2 cellular contexts compared by ENCODE assay signal in the genomic region with DNA sequence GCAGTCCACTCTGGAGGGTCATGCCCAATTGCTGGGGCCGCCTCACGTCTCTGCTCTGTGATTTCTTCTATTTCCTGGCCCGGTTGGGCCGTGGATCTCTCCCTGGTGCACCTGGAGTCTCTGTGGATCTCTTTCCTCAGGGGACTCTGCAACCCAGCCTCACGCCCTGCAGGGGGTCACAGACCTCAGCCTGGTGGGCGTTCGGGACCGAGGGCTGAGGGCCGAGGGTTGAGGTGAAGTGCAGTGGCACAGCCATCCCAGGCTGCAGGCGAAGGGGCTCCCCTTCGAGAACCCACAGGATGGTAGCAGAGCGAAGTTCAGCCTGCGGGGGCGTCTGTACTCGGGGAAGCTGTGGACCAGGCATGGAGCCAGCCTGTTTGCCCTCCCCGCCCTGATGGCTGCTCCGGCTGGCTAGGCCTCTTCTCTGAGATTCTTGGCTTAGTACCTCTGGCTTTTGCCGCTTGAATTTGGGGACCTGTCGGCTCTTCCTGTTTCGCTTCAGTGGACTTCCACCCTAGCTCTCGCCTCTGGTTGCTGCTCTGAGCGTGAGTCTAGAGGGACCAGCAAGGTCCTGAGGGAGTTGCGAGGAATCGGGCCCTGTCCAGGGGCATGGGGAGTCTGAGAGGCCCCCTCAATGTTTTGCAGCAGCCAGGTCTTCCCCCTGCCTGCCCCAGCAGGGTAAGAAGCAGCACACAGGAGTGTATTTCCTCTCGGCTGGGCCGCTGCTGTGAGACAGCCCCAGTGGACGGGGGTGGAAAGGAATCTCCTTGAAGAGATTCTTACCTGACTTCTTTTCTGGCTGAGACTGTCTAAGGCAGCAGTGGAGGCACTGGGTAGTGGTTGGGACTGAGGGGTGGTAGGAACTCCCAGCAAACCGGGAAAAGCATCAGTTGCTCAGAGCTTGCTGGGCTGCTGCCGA.
TF ChIP-seq lines count a peak whose summit lies in the region.

No MANE protein-coding gene starts in this region.

TF ChIP-seq in GM23338, 12 proteins besides CTCF, POLR2A, EP300 and RAD21:
- TF ChIP-seq JUNB (IDR thresholded peaks at IDR 0.05; ENCODE audit: unreplicated experiment) (no peak), NANOG (IDR thresholded peaks at IDR 0.05; ENCODE audit: borderline replicate concordance) (no peak), EZH2 (IDR thresholded peaks at IDR 0.05; ENCODE audit: low read depth, unreplicated experiment) (no peak), ZNF331 (CRISPR knock-in tag; IDR thresholded peaks at IDR 0.05; ENCODE audit: low read depth) (no peak), EZH2phosphoT487 (IDR thresholded peaks at IDR 0.05; ENCODE audit: unreplicated experiment) (no peak), CREB1 (CRISPR knock-in tag; IDR thresholded peaks at IDR 0.05; ENCODE audit: low read depth) (no peak), POLR2AphosphoS5 (IDR thresholded peaks at IDR 0.05; ENCODE audit: low read depth) (no peak)
- TF ChIP-seq, protein P1, sequence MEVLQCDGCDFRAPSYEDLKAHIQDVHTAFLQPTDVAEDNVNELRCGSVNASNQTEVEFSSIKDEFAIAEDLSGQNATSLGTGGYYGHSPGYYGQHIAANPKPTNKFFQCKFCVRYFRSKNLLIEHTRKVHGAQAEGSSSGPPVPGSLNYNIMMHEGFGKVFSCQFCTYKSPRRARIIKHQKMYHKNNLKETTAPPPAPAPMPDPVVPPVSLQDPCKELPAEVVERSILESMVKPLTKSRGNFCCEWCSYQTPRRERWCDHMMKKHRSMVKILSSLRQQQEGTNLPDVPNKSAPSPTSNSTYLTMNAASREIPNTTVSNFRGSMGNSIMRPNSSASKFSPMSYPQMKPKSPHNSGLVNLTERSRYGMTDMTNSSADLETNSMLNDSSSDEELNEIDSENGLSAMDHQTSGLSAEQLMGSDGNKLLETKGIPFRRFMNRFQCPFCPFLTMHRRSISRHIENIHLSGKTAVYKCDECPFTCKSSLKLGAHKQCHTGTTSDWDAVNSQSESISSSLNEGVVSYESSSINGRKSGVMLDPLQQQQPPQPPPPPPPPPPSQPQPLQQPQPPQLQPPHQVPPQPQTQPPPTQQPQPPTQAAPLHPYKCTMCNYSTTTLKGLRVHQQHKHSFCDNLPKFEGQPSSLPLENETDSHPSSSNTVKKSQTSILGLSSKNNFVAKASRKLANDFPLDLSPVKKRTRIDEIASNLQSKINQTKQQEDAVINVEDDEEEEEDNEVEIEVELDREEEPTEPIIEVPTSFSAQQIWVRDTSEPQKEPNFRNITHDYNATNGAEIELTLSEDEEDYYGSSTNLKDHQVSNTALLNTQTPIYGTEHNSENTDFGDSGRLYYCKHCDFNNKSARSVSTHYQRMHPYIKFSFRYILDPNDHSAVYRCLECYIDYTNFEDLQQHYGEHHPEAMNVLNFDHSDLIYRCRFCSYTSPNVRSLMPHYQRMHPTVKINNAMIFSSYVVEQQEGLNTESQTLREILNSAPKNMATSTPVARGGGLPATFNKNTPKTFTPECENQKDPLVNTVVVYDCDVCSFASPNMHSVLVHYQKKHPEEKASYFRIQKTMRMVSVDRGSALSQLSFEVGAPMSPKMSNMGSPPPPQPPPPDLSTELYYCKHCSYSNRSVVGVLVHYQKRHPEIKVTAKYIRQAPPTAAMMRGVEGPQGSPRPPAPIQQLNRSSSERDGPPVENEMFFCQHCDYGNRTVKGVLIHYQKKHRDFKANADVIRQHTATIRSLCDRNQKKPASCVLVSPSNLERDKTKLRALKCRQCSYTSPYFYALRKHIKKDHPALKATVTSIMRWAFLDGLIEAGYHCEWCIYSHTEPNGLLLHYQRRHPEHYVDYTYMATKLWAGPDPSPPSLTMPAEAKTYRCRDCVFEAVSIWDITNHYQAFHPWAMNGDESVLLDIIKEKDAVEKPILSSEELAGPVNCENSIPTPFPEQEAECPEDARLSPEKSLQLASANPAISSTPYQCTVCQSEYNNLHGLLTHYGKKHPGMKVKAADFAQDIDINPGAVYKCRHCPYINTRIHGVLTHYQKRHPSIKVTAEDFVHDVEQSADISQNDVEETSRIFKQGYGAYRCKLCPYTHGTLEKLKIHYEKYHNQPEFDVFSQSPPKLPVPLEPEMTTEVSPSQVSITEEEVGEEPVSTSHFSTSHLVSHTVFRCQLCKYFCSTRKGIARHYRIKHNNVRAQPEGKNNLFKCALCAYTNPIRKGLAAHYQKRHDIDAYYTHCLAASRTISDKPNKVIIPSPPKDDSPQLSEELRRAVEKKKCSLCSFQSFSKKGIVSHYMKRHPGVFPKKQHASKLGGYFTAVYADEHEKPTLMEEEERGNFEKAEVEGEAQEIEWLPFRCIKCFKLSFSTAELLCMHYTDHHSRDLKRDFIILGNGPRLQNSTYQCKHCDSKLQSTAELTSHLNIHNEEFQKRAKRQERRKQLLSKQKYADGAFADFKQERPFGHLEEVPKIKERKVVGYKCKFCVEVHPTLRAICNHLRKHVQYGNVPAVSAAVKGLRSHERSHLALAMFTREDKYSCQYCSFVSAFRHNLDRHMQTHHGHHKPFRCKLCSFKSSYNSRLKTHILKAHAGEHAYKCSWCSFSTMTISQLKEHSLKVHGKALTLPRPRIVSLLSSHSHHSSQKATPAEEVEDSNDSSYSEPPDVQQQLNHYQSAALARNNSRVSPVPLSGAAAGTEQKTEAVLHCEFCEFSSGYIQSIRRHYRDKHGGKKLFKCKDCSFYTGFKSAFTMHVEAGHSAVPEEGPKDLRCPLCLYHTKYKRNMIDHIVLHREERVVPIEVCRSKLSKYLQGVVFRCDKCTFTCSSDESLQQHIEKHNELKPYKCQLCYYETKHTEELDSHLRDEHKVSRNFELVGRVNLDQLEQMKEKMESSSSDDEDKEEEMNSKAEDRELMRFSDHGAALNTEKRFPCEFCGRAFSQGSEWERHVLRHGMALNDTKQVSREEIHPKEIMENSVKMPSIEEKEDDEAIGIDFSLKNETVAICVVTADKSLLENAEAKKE (CRISPR knock-in tag; IDR thresholded peaks at IDR 0.05), result no peak
- TF ChIP-seq, protein P2, sequence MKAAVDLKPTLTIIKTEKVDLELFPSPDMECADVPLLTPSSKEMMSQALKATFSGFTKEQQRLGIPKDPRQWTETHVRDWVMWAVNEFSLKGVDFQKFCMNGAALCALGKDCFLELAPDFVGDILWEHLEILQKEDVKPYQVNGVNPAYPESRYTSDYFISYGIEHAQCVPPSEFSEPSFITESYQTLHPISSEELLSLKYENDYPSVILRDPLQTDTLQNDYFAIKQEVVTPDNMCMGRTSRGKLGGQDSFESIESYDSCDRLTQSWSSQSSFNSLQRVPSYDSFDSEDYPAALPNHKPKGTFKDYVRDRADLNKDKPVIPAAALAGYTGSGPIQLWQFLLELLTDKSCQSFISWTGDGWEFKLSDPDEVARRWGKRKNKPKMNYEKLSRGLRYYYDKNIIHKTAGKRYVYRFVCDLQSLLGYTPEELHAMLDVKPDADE (IDR thresholded peaks at IDR 0.05), result no peak

TF ChIP-seq in WTC11, 78 proteins besides CTCF, POLR2A, EP300 and RAD21:
- TF ChIP-seq TP53 (CRISPR knock-in tag; IDR thresholded peaks at IDR 0.05) (no peak), FOXP1 (CRISPR knock-in tag; IDR thresholded peaks at IDR 0.05; ENCODE audit: borderline replicate concordance) (no peak), ZNF121 (CRISPR knock-in tag; IDR thresholded peaks at IDR 0.05) (no peak), ZNF232 (CRISPR knock-in tag; IDR thresholded peaks at IDR 0.05) (no peak), ZNF263 (CRISPR knock-in tag; IDR thresholded peaks at IDR 0.05; ENCODE audit: low read depth) (no peak), OVOL2 (CRISPR knock-in tag; IDR thresholded peaks at IDR 0.05; ENCODE audit: borderline replicate concordance) (no peak), TCF7 (CRISPR knock-in tag; IDR thresholded peaks at IDR 0.05; ENCODE audit: low read depth) (no peak), HMGA2 (CRISPR knock-in tag; IDR thresholded peaks at IDR 0.05) (no peak), NFE2L1 (CRISPR knock-in tag; IDR thresholded peaks at IDR 0.05) (no peak), SMAD3 (CRISPR knock-in tag; IDR thresholded peaks at IDR 0.05; ENCODE audit: borderline replicate concordance) (no peak)
- TF ChIP-seq, protein P3, sequence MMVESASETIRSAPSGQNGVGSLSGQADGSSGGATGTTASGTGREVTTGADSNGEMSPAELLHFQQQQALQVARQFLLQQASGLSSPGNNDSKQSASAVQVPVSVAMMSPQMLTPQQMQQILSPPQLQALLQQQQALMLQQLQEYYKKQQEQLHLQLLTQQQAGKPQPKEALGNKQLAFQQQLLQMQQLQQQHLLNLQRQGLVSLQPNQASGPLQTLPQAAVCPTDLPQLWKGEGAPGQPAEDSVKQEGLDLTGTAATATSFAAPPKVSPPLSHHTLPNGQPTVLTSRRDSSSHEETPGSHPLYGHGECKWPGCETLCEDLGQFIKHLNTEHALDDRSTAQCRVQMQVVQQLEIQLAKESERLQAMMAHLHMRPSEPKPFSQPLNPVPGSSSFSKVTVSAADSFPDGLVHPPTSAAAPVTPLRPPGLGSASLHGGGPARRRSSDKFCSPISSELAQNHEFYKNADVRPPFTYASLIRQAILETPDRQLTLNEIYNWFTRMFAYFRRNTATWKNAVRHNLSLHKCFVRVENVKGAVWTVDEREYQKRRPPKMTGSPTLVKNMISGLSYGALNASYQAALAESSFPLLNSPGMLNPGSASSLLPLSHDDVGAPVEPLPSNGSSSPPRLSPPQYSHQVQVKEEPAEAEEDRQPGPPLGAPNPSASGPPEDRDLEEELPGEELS (CRISPR knock-in tag; IDR thresholded peaks at IDR 0.05), result no peak
- TF ChIP-seq, protein P4, sequence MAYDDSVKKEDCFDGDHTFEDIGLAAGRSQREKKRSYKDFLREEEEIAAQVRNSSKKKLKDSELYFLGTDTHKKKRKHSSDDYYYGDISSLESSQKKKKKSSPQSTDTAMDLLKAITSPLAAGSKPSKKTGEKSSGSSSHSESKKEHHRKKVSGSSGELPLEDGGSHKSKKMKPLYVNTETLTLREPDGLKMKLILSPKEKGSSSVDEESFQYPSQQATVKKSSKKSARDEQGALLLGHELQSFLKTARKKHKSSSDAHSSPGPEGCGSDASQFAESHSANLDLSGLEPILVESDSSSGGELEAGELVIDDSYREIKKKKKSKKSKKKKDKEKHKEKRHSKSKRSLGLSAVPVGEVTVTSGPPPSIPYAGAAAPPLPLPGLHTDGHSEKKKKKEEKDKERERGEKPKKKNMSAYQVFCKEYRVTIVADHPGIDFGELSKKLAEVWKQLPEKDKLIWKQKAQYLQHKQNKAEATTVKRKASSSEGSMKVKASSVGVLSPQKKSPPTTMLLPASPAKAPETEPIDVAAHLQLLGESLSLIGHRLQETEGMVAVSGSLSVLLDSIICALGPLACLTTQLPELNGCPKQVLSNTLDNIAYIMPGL (CRISPR knock-in tag; IDR thresholded peaks at IDR 0.05), result no peak
